8 cellular contexts compared by ENCODE assay signal in the genomic region with DNA sequence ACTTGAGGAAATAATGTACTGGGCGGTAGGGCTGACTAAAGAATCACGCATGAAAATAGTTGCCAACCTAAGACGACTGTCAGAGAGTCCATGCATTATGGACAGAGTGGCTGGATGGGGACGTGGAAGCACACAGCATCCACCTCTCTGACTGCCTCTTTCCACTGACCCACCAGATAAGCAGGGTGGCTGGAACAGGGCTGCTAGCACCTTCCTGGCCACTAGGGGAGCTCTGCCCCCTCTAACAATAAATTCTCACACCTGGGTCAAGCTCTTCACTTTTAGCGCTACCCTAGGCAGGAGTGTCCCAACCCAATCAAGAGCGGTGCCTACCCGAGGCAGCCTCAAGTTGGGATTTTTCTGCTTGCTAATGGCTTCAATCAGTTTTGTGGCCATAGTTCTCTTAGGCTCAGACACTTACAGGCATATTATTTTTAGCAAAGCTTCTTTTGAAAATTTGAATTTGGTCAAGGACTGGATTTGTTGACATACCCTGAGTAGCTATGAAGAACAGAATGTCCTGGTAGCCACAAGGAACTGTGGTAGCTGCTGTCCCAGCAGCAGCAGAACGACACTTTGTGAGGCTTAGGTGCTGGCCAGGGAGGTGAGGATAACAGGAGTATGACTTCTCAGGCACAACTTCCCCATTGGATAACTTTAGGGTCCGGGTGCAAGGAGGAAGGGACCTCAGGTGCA. TPM values are rescaled to one million over a fixed set of nuclear protein-coding genes. Genes with fewer than 3 reads are reported as not detected.
DNase-seq lines count a peak whose midpoint lies in the region; ATAC-seq and TF ChIP-seq lines count a peak whose summit lies in the region.

No MANE protein-coding gene starts in this region.

- H3K4me3 ChIP-seq in adrenal gland (no peak overlapping the region), hepatocyte (no peak overlapping the region), spleen (no peak overlapping the region)

- no peak overlapping the region for H3K4me2 ChIP-seq in hepatocyte

- TF ChIP-seq CTCF in adrenal gland (IDR thresholded peaks at IDR 0.05) = peak; percentile 72 to 85 (median 84)
- TF ChIP-seq CTCF in hepatocyte (IDR thresholded peaks at IDR 0.05; ENCODE audit: poor library complexity) = peak; percentile 71
- TF ChIP-seq CTCF in spleen (IDR thresholded peaks at IDR 0.05 in 8 of 11, conservative IDR thresholded peaks at IDR 0.05 in 3 of 11) = peak; percentile 63 to 95 (median 90)

- TF ChIP-seq POLR2A in adrenal gland (IDR thresholded peaks at IDR 0.05) (no peak), spleen (IDR thresholded peaks at IDR 0.05) (no peak)

- H2AFZ ChIP-seq in hepatocyte = no peak overlapping the region

- intact Hi-C loops in adrenal gland (cut with DNase I) = loop anchor here in 1 of 2 donors (5.0 kb wide), 1 partner anchor 34 kb away; no protein-coding TSS in a partner anchor
- intact Hi-C loops in spleen (cut with DNase I; ENCODE audit: low total_unique reads) = no loop called here

- H3K4me1 ChIP-seq in adrenal gland (replicated peaks in 1 of 2) (peaks cover 19 to 45% of the 10 kb centered on the region in 2 donors), hepatocyte (ENCODE audit: insufficient read depth) (peaks cover 2% of the 10 kb centered on the region), spleen (peaks cover 4 to 60% (median 19%) of the 10 kb centered on the region in 6 donors)

- no peaks in the 10 kb centered on the region for H3K9me2 ChIP-seq in hepatocyte (replicated peaks; ENCODE audit: insufficient read depth)

- DNase-seq in CD1c-positive myeloid dendritic cell (ENCODE audit: extremely low spot score) (peak; percentile 47), HT-29 (ENCODE audit: low spot score) (peak; percentile 75), SKM-1 treated with dmso at 0.1 percent for 144 hours (lab: John Stamatoyannopoulos, UW; ENCODE audit: unreplicated experiment) (peak; percentile 56), adrenal gland (peak; percentile 64 to 85 (median 71)), hepatocyte (ENCODE audit: low spot score) (peak; percentile 74), spleen (peak; percentile 84)

- 30 to 37% (median 33%) methylated on average over 9 of the region's 9 CpGs for WGBS in adrenal gland, 4 donors
- 47% methylated on average over 9 of the region's 9 CpGs for WGBS in hepatocyte (ENCODE audit: low lambda C conversion rate, missing lambda C conversion rate)
- WGBS in spleen, 5 donors = 44 to 51% (median 45%) methylated on average over 9 of the region's 9 CpGs

- H3K36me3 ChIP-seq in adrenal gland (replicated peaks in 1 of 2) (peaks cover 0 to 59% of the 10 kb centered on the region in 2 donors), hepatocyte (replicated peaks; ENCODE audit: insufficient read depth, low read depth) (no peaks in the 10 kb centered on the region), spleen (peaks cover 5 to 65% (median 60%) of the 10 kb centered on the region in 6 donors)

- H3K9me3 ChIP-seq in adrenal gland (replicated peaks in 1 of 3) (no peaks in the 10 kb centered on the region), hepatocyte (ENCODE audit: low read depth) (no peaks in the 10 kb centered on the region), spleen (no peaks in the 10 kb centered on the region)

- H4K20me1 ChIP-seq in hepatocyte (ENCODE audit: insufficient read depth, poor library complexity, severe bottlenecking) = no peaks in the 10 kb centered on the region

- H3K27me3 ChIP-seq in adrenal gland (no peaks in the 10 kb centered on the region), hepatocyte (no peaks in the 10 kb centered on the region), spleen (replicated peaks in 1 of 7) (no peaks in the 10 kb centered on the region)

- ATAC-seq in GM18868 (IDR thresholded peaks at IDR 0.05; ENCODE audit: unreplicated experiment) (peak; percentile 74), HG03159 (IDR thresholded peaks at IDR 0.05; ENCODE audit: unreplicated experiment) (no peak)

- peak overlapping the region in 3 of 5 donors; percentile 17 to 74 (median 74) for H3K27ac ChIP-seq in adrenal gland
- peak overlapping the region; percentile 86 for H3K27ac ChIP-seq in hepatocyte
- peak overlapping the region in 6 of 8 donors; percentile 2 to 75 (median 54) for H3K27ac ChIP-seq in spleen

- H3K79me2 ChIP-seq in hepatocyte = no peaks in the 10 kb centered on the region

RNA-seq across cellular contexts. Expression of a gene that starts 6.9 kb away (rescaled TPM):
- total RNA-seq in HT-29 (2014; rRNA removed; shearing (Covaris generic)) = 61.0 and 69.8 TPM in 2 replicates
- 100 to 1,000 TPM; 188 to 654 (median 359) TPM for total RNA-seq in adrenal gland
- 1,000 to 10,000 TPM in 2 of 3 donors, 100 to 1,000 TPM in 1; 462 to 1,472 (median 1,350) TPM for polyA plus RNA-seq in adrenal gland
- total RNA-seq in hepatocyte = 98.7 and 106 TPM in 2 replicates
- 166 and 203 TPM in 2 replicates for polyA plus RNA-seq in hepatocyte
- 100 to 1,000 TPM in 2 of 7 donors, 10 to 100 TPM in 5; 43.1 to 231 (median 79.2) TPM for total RNA-seq in spleen
- polyA plus RNA-seq in spleen = 100 to 1,000 TPM; 148 to 237 (median 190) TPM

RNA-seq across cellular contexts. Expression of a gene that starts 22.9 kb away (rescaled TPM):
- total RNA-seq in HT-29 (2014; rRNA removed; shearing (Covaris generic)) = 82.8 and 95.4 TPM in 2 replicates
- 10 to 100 TPM in 1 of 8 donors, 1 to 10 TPM in 4, under 1 TPM in 3; 0.28 to 13.7 (median 1.6) TPM for total RNA-seq in adrenal gland
- 1 to 10 TPM in 2 of 3 donors, under 1 TPM in 1; 0.31 to 1.4 (median 1.3) TPM for polyA plus RNA-seq in adrenal gland
- 0.27 TPM in 1 of 2 replicates, not detected in the other for total RNA-seq in hepatocyte
- polyA plus RNA-seq in hepatocyte = 2.1 and 2.4 TPM in 2 replicates
- total RNA-seq in spleen = not detected
- polyA plus RNA-seq in spleen = under 1 TPM in 2 of 3 donors, not detected in 1; 0.26 to 0.30 TPM

RNA-seq across cellular contexts. Expression of a gene that starts 31.7 kb away (rescaled TPM):
- total RNA-seq in HT-29 (2014; rRNA removed; shearing (Covaris generic)) = 16.2 and 23.4 TPM in 2 replicates
- total RNA-seq in adrenal gland (10 to 100 TPM in 1 of 8 donors, 1 to 10 TPM in 2, under 1 TPM in 5; 0.42 to 18.4 (median 0.95) TPM), hepatocyte (1.8 and 9.4 TPM in 2 replicates), spleen (1 to 10 TPM in 6 of 7 donors, under 1 TPM in 1; 0.95 to 2.8 (median 1.4) TPM)
- polyA plus RNA-seq in adrenal gland (1 to 10 TPM; 1.2 to 4.0 (median 1.5) TPM), hepatocyte (5.2 and 5.6 TPM in 2 replicates), spleen (1 to 10 TPM in 2 of 3 donors, under 1 TPM in 1; 0.89 to 2.9 (median 1.1) TPM)

RNA-seq across cellular contexts. Expression of a gene that starts 35.3 kb away (rescaled TPM):
- total RNA-seq in HT-29 (2014; rRNA removed; shearing (Covaris generic)) = 99.5 and 100.0 TPM in 2 replicates
- total RNA-seq in adrenal gland (100 to 1,000 TPM; 269 to 565 (median 372) TPM), hepatocyte (100 and 113 TPM in 2 replicates), spleen (100 to 1,000 TPM; 356 to 881 (median 592) TPM)
- polyA plus RNA-seq in adrenal gland (100 to 1,000 TPM; 165 to 232 (median 178) TPM), hepatocyte (70.5 and 73.4 TPM in 2 replicates), spleen (100 to 1,000 TPM in 1 of 3 donors, 10 to 100 TPM in 2; 79.9 to 122 (median 95.5) TPM)

RNA-seq across cellular contexts. Expression of a gene that starts 35.8 kb away (rescaled TPM):
- total RNA-seq in HT-29 (2014; rRNA removed; shearing (Covaris generic)) = 42.4 and 44.5 TPM in 2 replicates
- total RNA-seq in adrenal gland (100 to 1,000 TPM in 1 of 8 donors, 10 to 100 TPM in 7; 47.0 to 142 (median 59.0) TPM), hepatocyte (54.6 and 69.6 TPM in 2 replicates), spleen (10 to 100 TPM; 21.8 to 35.9 (median 26.0) TPM)
- polyA plus RNA-seq in adrenal gland (100 to 1,000 TPM in 1 of 3 donors, 10 to 100 TPM in 2; 47.6 to 113 (median 52.0) TPM), hepatocyte (79.8 and 79.9 TPM in 2 replicates), spleen (10 to 100 TPM; 14.7 to 26.7 (median 20.9) TPM)
